6 cellular contexts compared by ENCODE assay signal in genomic region chr13:113752211-113752986, GRCh38. TPM values are rescaled to one million over a fixed set of nuclear protein-coding genes. Genes with fewer than 3 reads are reported as not detected.
DNase-seq lines count a peak whose midpoint lies in the region; ATAC-seq, FAIRE-seq and TF ChIP-seq lines count a peak whose summit lies in the region.
"Not testable (repeated sequence)": the region's sequence is repeated elsewhere in the genome, so short reads cannot be mapped to it uniquely, and the experiment has no call there.
"Had no signal": no experiment of that assay in that cellular context is flagged by ENCODE, and none has a peak within 500 bp of the region (broad histone marks: within the 10 kb centered on the region; RNA-seq: fewer than 3 reads in every experiment).

No MANE protein-coding gene starts in this region.

- H4K20me1 ChIP-seq in PC-3 (ENCODE audit: low read length); K562 (replicated peaks; ENCODE audit: control insufficient read depth, insufficient read depth, low read length): not testable (repeated sequence)

- in situ Hi-C loops in K562 (cut with MboI), result not testable (repeated sequence)

- CTCF ChIA-PET in PC-3 (lab: Charles Lee); K562 (lab: Yijun Ruan, JAX; ENCODE audit: low intra/inter-chr PET ratio): not testable (repeated sequence)

- peak; percentile 43 for DNase-seq in HT1080 (ENCODE audit: low read depth)
- peak; percentile 10 for DNase-seq in PC-3
- DNase-seq in K562 (ENCODE audit: extremely low read depth in 1 of 4, low spot score in 3 of 4), result peak in 1 of 4 experiments; percentile 19
- peak; percentile 11 for DNase-seq in lower lobe of right lung
- DNase-seq in testis, result not testable (repeated sequence)

- not testable (repeated sequence) for ATAC-seq in PC-3, K562, lower lobe of right lung

- FAIRE-seq in K562 (lab: Jason Lieb, UNC), result not testable (repeated sequence)

- H3K9me2 ChIP-seq in PC-3 (replicated peaks; ENCODE audit: low read length), result not testable (repeated sequence)

- not testable (repeated sequence) for H3F3A ChIP-seq in PC-3 (ENCODE audit: low read length, unreplicated experiment)

- H3K36me3 ChIP-seq in PC-3 (ENCODE audit: low read depth, low read length); K562 (ENCODE audit: control insufficient read depth, insufficient read depth, low read length); lower lobe of right lung; testis (ENCODE audit: low read depth, missing control alignments): not testable (repeated sequence)

- TF ChIP-seq EP300 in K562 (IDR thresholded peaks at IDR 0.05; ENCODE audit: low read length), result not testable (repeated sequence)

- H3K79me2 ChIP-seq in PC-3 (ENCODE audit: low read length); K562 (ENCODE audit: control insufficient read depth, insufficient read depth, low read length): not testable (repeated sequence)

- intact Hi-C loops in PC-3 (cut with micrococcal nuclease); K562 (cut with micrococcal nuclease); lower lobe of right lung (cut with DNase I); testis (cut with DNase I; ENCODE audit: low total_unique reads): not testable (repeated sequence)

- TSS peak; percentile 68 for BruUV-seq in PC-3 (replicated peaks; lab: Mats Ljungman, UMichigan)
- BruUV-seq in K562 (replicated peaks; lab: Mats Ljungman, UMichigan), result not testable (repeated sequence)

- TF ChIP-seq CTCF in PC-3 (conservative IDR thresholded peaks at IDR 0.05; ENCODE audit: low read depth, low read length); K562 (IDR thresholded peaks at IDR 0.05 in 2 of 3, conservative IDR thresholded peaks at IDR 0.05 in 1 of 3; ENCODE audit: insufficient read depth in 2 of 3, low read depth in 1 of 3, low read length in 3 of 3); lower lobe of right lung (IDR thresholded peaks at IDR 0.05); testis (IDR thresholded peaks at IDR 0.05): not testable (repeated sequence)

- not testable (repeated sequence) for H3K27ac ChIP-seq in PC-3 (ENCODE audit: low read length); K562 (ENCODE audit: extremely low read depth, low read depth, low read length); lower lobe of right lung
- H3K27ac ChIP-seq in testis, result peak overlapping the region; percentile 55 to 88

- 3% methylated on average over 5 of the region's 78 CpGs for WGBS in K562 (ENCODE audit: insufficient coverage, low coverage, missing lambda C conversion rate)
- WGBS in testis, 2 donors, result 65 to 88% methylated on average over 59 to 76 of the region's 78 CpGs

- TF ChIP-seq RAD21 in K562 (CRISPR knock-in tag; conservative IDR thresholded peaks at IDR 0.05 in 1 of 2, IDR thresholded peaks at IDR 0.05 in 1 of 2), result not testable (repeated sequence)

- H3K27me3 ChIP-seq in PC-3 (ENCODE audit: low read length); lower lobe of right lung (ENCODE audit: low read depth); testis: not testable (repeated sequence)
- peaks cover 22 to 72% of the 10 kb centered on the region in 2 experiments for H3K27me3 ChIP-seq in K562 (ENCODE audit: control insufficient read depth in 2 of 2, insufficient read depth in 2 of 2, low read length in 2 of 2)

- POLR2A ChIA-PET in PC-3 (lab: Charles Lee; ENCODE audit: unreplicated experiment), result not testable (repeated sequence)
- POLR2A ChIA-PET in K562 (lab: Yijun Ruan, JAX), result interaction anchor here (0.6 kb wide), 1 partner anchor 109 kb away, joined by 3 read pairs; no protein-coding TSS in a partner anchor

- not testable (repeated sequence) for H3K9me1 ChIP-seq in K562 (ENCODE audit: control insufficient read depth, insufficient read depth, low read length)

- H3K4me3 ChIP-seq in PC-3 (ENCODE audit: low read length) (peak overlapping the region; percentile 56), K562 (peak overlapping the region; percentile 35), testis (peak overlapping the region; percentile 33 to 36)
- H3K4me3 ChIP-seq in lower lobe of right lung, result not testable (repeated sequence)

- not testable (repeated sequence) for TF ChIP-seq POLR2A in K562 (conservative IDR thresholded peaks at IDR 0.05); testis (IDR thresholded peaks at IDR 0.05)

- 0 out of 2 replicates have a peak overlapping the region, but pooled peaks have one; percentile 51 for H2AFZ ChIP-seq in PC-3 (ENCODE audit: low read length)
- H2AFZ ChIP-seq in K562 (ENCODE audit: low read depth, low read length), result peak overlapping the region; percentile 24; the same call in 1 of the 2 replicates

- H3K9me3 ChIP-seq in PC-3 (ENCODE audit: low read length); K562 (replicated peaks; ENCODE audit: control insufficient read depth, insufficient read depth, low read depth, low read length); lower lobe of right lung; testis: not testable (repeated sequence)

- not testable (repeated sequence) for H3K9ac ChIP-seq in PC-3 (ENCODE audit: low read length)
- H3K9ac ChIP-seq in K562 (ENCODE audit: insufficient read depth in 1 of 2, low read depth in 2 of 2, low read length in 2 of 2), result peak overlapping the region in 1 of 2 experiments; percentile 85; a peak in 3 of 4 replicates

- peaks cover 11% of the 10 kb centered on the region; the same call in 1 of the 2 replicates for H3K4me1 ChIP-seq in PC-3 (ENCODE audit: insufficient read depth, low read length)
- peaks cover 10 to 27% of the 10 kb centered on the region in 2 experiments for H3K4me1 ChIP-seq in K562 (replicated peaks in 1 of 2; ENCODE audit: control insufficient read depth in 2 of 2, insufficient read depth in 2 of 2, low read length in 2 of 2)
- H3K4me1 ChIP-seq in lower lobe of right lung, testis: not testable (repeated sequence)

- peak overlapping the region; percentile 39; the same call in 1 of the 2 replicates for H3K4me2 ChIP-seq in PC-3 (ENCODE audit: low read length)
- peak overlapping the region; percentile 46 for H3K4me2 ChIP-seq in K562 (ENCODE audit: insufficient read depth, low read length)

TF ChIP-seq in K562, 482 proteins besides CTCF, POLR2A, EP300 and RAD21:
- 0 out of 2 replicates have a peak, but pooled peaks have one; percentile 29 for TF ChIP-seq PTBP1 (IDR thresholded peaks at IDR 0.05; ENCODE audit: low read depth, low read length)
- peak; percentile 42; the same call in 1 of the 2 replicates for TF ChIP-seq POLR2G (IDR thresholded peaks at IDR 0.05; ENCODE audit: low read depth, low read length)
- TF ChIP-seq RBFOX2 (IDR thresholded peaks at IDR 0.05; ENCODE audit: low read depth, low read length), result 0 out of 2 replicates have a peak, but pooled peaks have one; percentile 13
- 0 out of 4 replicates have a peak, but pooled peaks of 1 of the 2 experiments have one; percentile 73 for TF ChIP-seq UBTF (IDR thresholded peaks at IDR 0.05; ENCODE audit: borderline replicate concordance in 1 of 2, low read depth in 2 of 2, low read length in 2 of 2)

RNA-seq across cellular contexts. Expression of gene TMEM255B, which starts 6.6 kb away (rescaled TPM):
- 0.26 TPM in 1 of 2 replicates, not detected in the other for total RNA-seq in HT1080 (2014; rRNA removed; shearing (Covaris generic))
- polyA plus RNA-seq in HT1080 (2015; cell fraction: cytosol; rRNA removed), result 0.19 and 0.25 TPM in 2 replicates
- 0.07 and 0.65 TPM in 2 replicates for polyA plus RNA-seq in HT1080 (2015; cell fraction: nucleus; rRNA removed)
- total RNA-seq in PC-3 (2014; rRNA removed) (26.9 and 35.5 TPM in 2 replicates), K562 (2014; rRNA removed) (0.23 and 0.33 TPM in 2 replicates), K562 (2014; rRNA removed; fragmentation: Illumina TruSeq; extraction: Trizol) (0.13 and 0.22 TPM in 2 replicates), K562 (2015; rRNA removed; fragmentation: Illumina TruSeq; extraction: Trizol) (0.30 and 0.36 TPM in 2 replicates), K562 (2021) (0.72 and 0.75 TPM in 2 replicates), lower lobe of right lung (21.5 TPM), testis (10 to 100 TPM in 1 of 2 donors, 1 to 10 TPM in 1; 6.9 to 10.9 TPM)
- total RNA-seq in K562 (2011; cell fraction: chromatin; rRNA removed; ENCODE audit: low replicate concordance), result 1.8 and 1.9 TPM in 2 replicates
- 1.3 and 1.5 TPM in 2 replicates for total RNA-seq in K562 (2011; cell fraction: nucleolus; rRNA removed)
- 1.1 TPM in 2 replicates for total RNA-seq in K562 (2011; cell fraction: nucleoplasm; rRNA removed)
- polyA plus RNA-seq in K562 (2011; rRNA removed) (0.20 and 0.45 TPM in 2 replicates), K562 (2014; fragmentation: Illumina TruSeq; extraction: Trizol) (0.42 and 0.46 TPM in 2 replicates), K562 (2014; fragmentation: Nextera tagmentation; extraction: Ambion mirVana) (under 1 TPM; 0.01 to 0.04 TPM), K562 (2014; rRNA removed) (0.40 and 0.46 TPM in 2 replicates), testis (ENCODE audit: insufficient read depth, low read depth, low replicate concordance) (7.5 TPM)
- 0.19 and 0.65 TPM in 2 replicates for polyA plus RNA-seq in K562 (2011; cell fraction: cytosol; rRNA removed)
- polyA plus RNA-seq in K562 (2011; cell fraction: nucleus; rRNA removed), result 0.46 and 0.76 TPM in 2 replicates
- 0.57 and 2.2 TPM in 2 replicates for polyA plus RNA-seq in K562 (2012)
- polyA minus RNA-seq in K562 (2011; rRNA and poly(A)+ RNA removed), result 1.1 and 1.3 TPM in 2 replicates
- polyA minus RNA-seq in K562 (2011; cell fraction: cytosol; rRNA and poly(A)+ RNA removed), result 0.38 and 0.73 TPM in 2 replicates
- polyA minus RNA-seq in K562 (2011; cell fraction: nucleus; rRNA and poly(A)+ RNA removed), result 0.27 and 0.89 TPM in 2 replicates
- polyA plus RNA-seq: CD8-positive, alpha-beta memory T cell had no signal
